In genomic region chr10:13348216-13349017, GRCh38 we compare ENCODE assay signal across 8 cellular contexts. TPM values are rescaled to one million over a fixed set of nuclear protein-coding genes. Genes with fewer than 3 reads are reported as not detected.
DNase-seq lines count a peak whose midpoint lies in the region; ATAC-seq and TF ChIP-seq lines count a peak whose summit lies in the region.

Gene SEPHS1 (minus strand): TSS chr10:13348293. CDS start chr10:13344950, 3,343 bp downstream.

- peak; percentile 81 for DNase-seq in Caki2 (ENCODE audit: low read depth)
- peak; percentile 70 for DNase-seq in HT1080 (ENCODE audit: low read depth)
- DNase-seq in RPMI7951 (ENCODE audit: low read depth): peak; percentile 88
- DNase-seq in fibroblast of peridontal ligament (ENCODE audit: extremely low read depth): peak; percentile 61
- DNase-seq in natural killer cell: peak; percentile 58
- peak; percentile 87 for DNase-seq in stimulated activated naive CD8-positive, alpha-beta T cell treated with anti-CD3 and anti-CD28 coated beads, Interleukin-15, Interleukin-2, amounts not matched to agents 100 U/mL and 50 U/mL, for 24 hours

- peaks cover 2% of the 10 kb centered on the region for H3K27me3 Mint-ChIP-seq in activated T-helper 17 cell treated with anti-CD3 and anti-CD28 coated beads, Interleukin-2, amount 50 U/mL, for 72 hours
- peaks cover 18 to 22% of the 10 kb centered on the region in 2 donors for H3K27me3 Mint-ChIP-seq in natural killer cell (ENCODE audit: low read depth in 2 of 2)

- peak within 1 kb of the TSS; percentile 86 for H3K4me3 Mint-ChIP-seq in activated T-helper 17 cell treated with anti-CD3 and anti-CD28 coated beads, Interleukin-2, amount 50 U/mL, for 72 hours
- peak within 1 kb of the TSS; percentile 93 for H3K4me3 Mint-ChIP-seq in natural killer cell

- in situ Hi-C loops in Caki2 (cut with HindIII; ENCODE audit: low pct_unique_long_range_greater_than_20kb, low sequenced_read_pairs): no loop called here

- intact Hi-C loops in natural killer cell (cut with micrococcal nuclease): loop anchor here (5.0 kb wide), 1 partner anchor 46 kb away; the partner anchor contains the start of gene PHYH

- peak; percentile 58 for ATAC-seq in GM19463 (IDR thresholded peaks at IDR 0.05; ENCODE audit: unreplicated experiment)
- ATAC-seq in activated T-helper 17 cell treated with anti-CD3 and anti-CD28 coated beads, Interleukin-2, amount 50 U/mL, for 72 hours (replicated peaks): peak; percentile 77
- ATAC-seq in natural killer cell: peak; percentile 60 to 71 (median 68)
- ATAC-seq in stimulated activated naive CD8-positive, alpha-beta T cell treated with anti-CD3 and anti-CD28 coated beads, Interleukin-15, Interleukin-2, amounts not matched to agents 100 U/mL and 50 U/mL, for 24 hours: peak; percentile 87

- H3K4me1 Mint-ChIP-seq in activated T-helper 17 cell treated with anti-CD3 and anti-CD28 coated beads, Interleukin-2, amount 50 U/mL, for 72 hours: peaks cover 26% of the 10 kb centered on the region
- peaks cover 19 to 25% of the 10 kb centered on the region in 2 donors for H3K4me1 Mint-ChIP-seq in natural killer cell

- no peak for TF ChIP-seq CTCF in natural killer cell (IDR thresholded peaks at IDR 0.05)

- H3K36me3 Mint-ChIP-seq in activated T-helper 17 cell treated with anti-CD3 and anti-CD28 coated beads, Interleukin-2, amount 50 U/mL, for 72 hours (ENCODE audit: low read depth): peaks cover 10% of the 10 kb centered on the region
- H3K36me3 Mint-ChIP-seq in natural killer cell: no peaks in the 10 kb centered on the region

- peak within 1 kb of the TSS; percentile 83 for H3K27ac Mint-ChIP-seq in activated T-helper 17 cell treated with anti-CD3 and anti-CD28 coated beads, Interleukin-2, amount 50 U/mL, for 72 hours
- peak within 1 kb of the TSS; percentile 56 to 67 for H3K27ac Mint-ChIP-seq in natural killer cell

- H3K9me3 Mint-ChIP-seq in activated T-helper 17 cell treated with anti-CD3 and anti-CD28 coated beads, Interleukin-2, amount 50 U/mL, for 72 hours: no peaks in the 10 kb centered on the region
- no peaks in the 10 kb centered on the region for H3K9me3 Mint-ChIP-seq in natural killer cell

RNA-seq across cellular contexts. Expression of gene SEPHS1, which starts in this region (rescaled TPM):
- total RNA-seq in Caki2 (2014; rRNA removed; shearing (Covaris generic); ENCODE audit: low replicate concordance): 88.9 and 121 TPM in 2 replicates
- 48.7 and 68.3 TPM in 2 replicates for total RNA-seq in HT1080 (2014; rRNA removed; shearing (Covaris generic))
- polyA plus RNA-seq in HT1080 (2015; cell fraction: cytosol; rRNA removed): 63.6 and 67.5 TPM in 2 replicates
- 45.1 and 48.0 TPM in 2 replicates for polyA plus RNA-seq in HT1080 (2015; cell fraction: nucleus; rRNA removed)
- total RNA-seq in RPMI7951 (2014; rRNA removed; shearing (Covaris generic)): 60.7 and 65.6 TPM in 2 replicates
- total RNA-seq in activated T-helper 17 cell treated with anti-CD3 and anti-CD28 coated beads, Interleukin-2, amount 50 U/mL, for 72 hours: 10 to 100 TPM; 40.4 to 73.7 TPM
- total RNA-seq in natural killer cell: 10 to 100 TPM; 20.4 to 28.2 (median 23.4) TPM

Comparison
In these comparisons a context has a peak if more than half of its experiments do, and no peak if none do; other contexts are left out.
1. Peak in every context shown above with its lines: DNase-seq and ATAC-seq.